In the genomic region with DNA sequence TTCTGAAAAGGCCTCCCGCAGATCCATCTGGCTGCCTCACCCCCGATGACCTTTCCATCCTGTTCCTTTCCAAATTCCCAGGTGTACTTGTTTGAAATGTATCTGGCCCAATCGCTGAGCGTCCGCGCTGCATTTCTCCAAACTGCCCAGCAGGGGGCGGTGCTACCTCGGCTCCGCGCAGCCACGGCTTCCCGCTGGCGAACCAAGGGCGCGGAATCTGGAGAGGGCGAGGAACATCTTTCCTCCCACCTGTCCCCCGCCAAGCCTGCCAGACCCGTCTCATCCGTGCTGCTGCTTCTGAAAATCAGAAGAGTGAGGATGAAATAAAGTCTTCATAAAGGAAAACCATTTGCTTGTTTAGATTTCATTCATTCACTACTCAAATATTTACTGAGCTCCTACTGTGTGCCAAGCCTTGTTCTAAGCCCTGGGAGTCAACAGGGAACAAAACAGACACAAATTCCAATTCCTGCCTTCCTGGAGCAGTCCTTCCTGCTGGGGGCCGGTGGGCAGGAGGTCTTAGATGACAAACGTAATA, we compare ENCODE assay signal across 9 cellular contexts. TPM values are rescaled to one million over a fixed set of nuclear protein-coding genes. Genes with fewer than 3 reads are reported as not detected.
DNase-seq lines count a peak whose midpoint lies in the region; ATAC-seq and TF ChIP-seq lines count a peak whose summit lies in the region.
"Had no signal": no experiment of that assay in that cellular context is flagged by ENCODE, and none has a peak within 500 bp of the region (broad histone marks: within the 10 kb centered on the region; RNA-seq: fewer than 3 reads in every experiment).

No MANE protein-coding gene starts in this region.

- TF ChIP-seq CTCF in lower lobe of right lung (IDR thresholded peaks at IDR 0.05) = peak; percentile 95

- H3K36me3 ChIP-seq in lower lobe of right lung = no peaks in the 10 kb centered on the region

- H3K27ac ChIP-seq in lower lobe of right lung = no peak overlapping the region

- no peak overlapping the region for H3K4me3 ChIP-seq in lower lobe of right lung

- intact Hi-C loops in lower lobe of right lung (cut with DNase I) = loop anchor here (10.0 kb wide), 1 partner anchor 378 kb away; no protein-coding TSS in a partner anchor

- DNase-seq in NCI-H510A treated with DMSO at 0.1 percent for 48 hours (lab: John Stamatoyannopoulos, UW) = peak; percentile 31
- no peak for DNase-seq in NCI-H510A (lab: John Stamatoyannopoulos, UW)
- peak; percentile 23 for DNase-seq in NCI-H2196 treated with DMSO at 0.1 percent for 48 hours (lab: John Stamatoyannopoulos, UW; ENCODE audit: unreplicated experiment)
- DNase-seq in activated CD4-positive, alpha-beta T cell treated with anti-CD3 and anti-CD28 coated beads, Interleukin-2, amount 50 U/mL, for 1 hour = peak; percentile 57
- peak; percentile 20 to 46 for DNase-seq in dermis microvascular lymphatic vessel endothelial cell (ENCODE audit: low read depth in 2 of 2)
- DNase-seq in lower lobe of right lung = peak; percentile 75
- peak; percentile 24 to 25 for DNase-seq in stimulated activated CD8-positive, alpha-beta memory T cell treated with anti-CD3 and anti-CD28 coated beads, Interleukin-2, amount 100 ng/mL, for 1 hour (ENCODE audit: low read depth in 2 of 2)

- H3K27me3 ChIP-seq in lower lobe of right lung (ENCODE audit: low read depth) = peaks cover 20% of the 10 kb centered on the region

- peaks cover 5% of the 10 kb centered on the region for H3K4me1 ChIP-seq in lower lobe of right lung

- no peaks in the 10 kb centered on the region for H3K9me3 ChIP-seq in lower lobe of right lung

- peak; percentile 66 to 84 for ATAC-seq in lower lobe of right lung
- ATAC-seq in GM21528 (IDR thresholded peaks at IDR 0.05; ENCODE audit: low FRiP score, unreplicated experiment) = no peak

RNA-seq across cellular contexts. Expression of a gene that starts 16.8 kb away (rescaled TPM):
- total RNA-seq in dermis microvascular lymphatic vessel endothelial cell (0.26 TPM in 1 of 2 replicates, not detected in the other), lower lobe of right lung (not detected)
- total RNA-seq: pulmonary artery endothelial cell had no signal
